1 cellular context compared by ENCODE assay signal in the genomic region with DNA sequence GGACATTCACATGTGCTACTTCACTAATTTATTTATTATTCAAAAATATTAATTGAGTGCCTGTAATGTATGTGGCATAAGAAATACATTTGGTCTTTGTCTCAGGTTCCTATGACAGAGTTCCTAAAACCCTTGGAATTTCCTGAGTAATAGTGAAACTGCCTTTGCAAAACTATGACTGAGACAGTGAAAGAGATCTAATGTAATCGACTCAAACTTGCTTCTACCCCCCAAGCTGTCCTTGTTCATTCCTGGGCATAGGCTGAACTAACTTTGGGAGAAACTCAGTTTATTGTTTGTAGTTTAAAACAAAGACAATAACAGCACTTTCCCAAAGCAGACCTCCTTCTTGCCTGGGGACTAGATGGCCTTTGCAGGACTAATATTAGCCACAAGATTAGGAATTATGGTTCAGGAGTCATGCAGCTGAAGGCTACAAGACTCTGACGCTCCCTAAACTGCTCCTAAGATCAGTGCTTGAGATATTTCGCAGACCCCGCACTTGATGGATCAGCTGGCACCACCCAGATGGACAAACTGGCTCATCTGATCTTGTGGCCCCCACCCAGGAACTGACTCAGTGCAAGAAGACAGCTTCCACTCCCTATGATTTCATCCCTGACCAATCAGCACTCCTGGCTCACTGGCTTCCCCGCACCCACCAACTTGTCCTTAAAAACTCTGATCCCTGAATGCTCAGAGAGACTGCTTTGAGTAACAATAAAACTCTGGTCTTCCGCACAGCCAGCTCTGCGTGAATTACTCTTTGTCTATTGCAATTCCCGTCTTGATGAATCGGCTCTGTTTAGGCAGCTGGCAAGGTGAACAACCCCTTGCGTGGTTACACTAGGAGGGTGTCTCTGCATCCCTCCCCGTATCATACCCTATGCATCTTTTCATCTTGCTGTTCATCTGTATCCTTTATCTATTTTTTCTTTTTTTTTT.
A peak's percentile ranks its signal among the peaks of the same experiment; 100 is the strongest.
TF ChIP-seq lines count a peak whose summit lies in the region.

No MANE protein-coding gene starts in this region.

TF ChIP-seq in K562, 482 proteins besides CTCF, POLR2A, EP300 and RAD21 (continued from another document and continues in another):
- no peak for TF ChIP-seq ZNF12 (CRISPR knock-in tag; IDR thresholded peaks at IDR 0.05)
- peak in 1 of 2 experiments; percentile 19; a peak in 1 of 4 replicates for TF ChIP-seq TRIM24 (IDR thresholded peaks at IDR 0.05)
- TF ChIP-seq TCF7 (IDR thresholded peaks at IDR 0.05; ENCODE audit: borderline replicate concordance) = no peak
- TF ChIP-seq, protein P1, sequence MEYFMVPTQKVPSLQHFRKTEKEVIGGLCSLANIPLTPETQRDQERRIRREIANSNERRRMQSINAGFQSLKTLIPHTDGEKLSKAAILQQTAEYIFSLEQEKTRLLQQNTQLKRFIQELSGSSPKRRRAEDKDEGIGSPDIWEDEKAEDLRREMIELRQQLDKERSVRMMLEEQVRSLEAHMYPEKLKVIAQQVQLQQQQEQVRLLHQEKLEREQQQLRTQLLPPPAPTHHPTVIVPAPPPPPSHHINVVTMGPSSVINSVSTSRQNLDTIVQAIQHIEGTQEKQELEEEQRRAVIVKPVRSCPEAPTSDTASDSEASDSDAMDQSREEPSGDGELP (CRISPR knock-in tag; IDR thresholded peaks at IDR 0.05; ENCODE audit: borderline replicate concordance) = peak; percentile 66; the same call in 1 of the 2 replicates
- TF ChIP-seq BRD9 (IDR thresholded peaks at IDR 0.05; ENCODE audit: low read depth, partially characterized antibody) = peak; percentile 35
- TF ChIP-seq, protein P2, sequence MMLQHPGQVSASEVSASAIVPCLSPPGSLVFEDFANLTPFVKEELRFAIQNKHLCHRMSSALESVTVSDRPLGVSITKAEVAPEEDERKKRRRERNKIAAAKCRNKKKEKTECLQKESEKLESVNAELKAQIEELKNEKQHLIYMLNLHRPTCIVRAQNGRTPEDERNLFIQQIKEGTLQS (IDR thresholded peaks at IDR 0.05) = peak; percentile 63; the same call in 1 of the 2 replicates
- TF ChIP-seq, protein P2 (CRISPR knock-in tag; conservative IDR thresholded peaks at IDR 0.05) = no peak
- TF ChIP-seq NEUROD1 (IDR thresholded peaks at IDR 0.05; ENCODE audit: borderline replicate concordance, low read depth, low read length, partially characterized antibody) = peak; percentile 23
- TF ChIP-seq, protein P3, sequence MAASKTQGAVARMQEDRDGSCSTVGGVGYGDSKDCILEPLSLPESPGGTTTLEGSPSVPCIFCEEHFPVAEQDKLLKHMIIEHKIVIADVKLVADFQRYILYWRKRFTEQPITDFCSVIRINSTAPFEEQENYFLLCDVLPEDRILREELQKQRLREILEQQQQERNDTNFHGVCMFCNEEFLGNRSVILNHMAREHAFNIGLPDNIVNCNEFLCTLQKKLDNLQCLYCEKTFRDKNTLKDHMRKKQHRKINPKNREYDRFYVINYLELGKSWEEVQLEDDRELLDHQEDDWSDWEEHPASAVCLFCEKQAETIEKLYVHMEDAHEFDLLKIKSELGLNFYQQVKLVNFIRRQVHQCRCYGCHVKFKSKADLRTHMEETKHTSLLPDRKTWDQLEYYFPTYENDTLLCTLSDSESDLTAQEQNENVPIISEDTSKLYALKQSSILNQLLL (CRISPR knock-in tag; IDR thresholded peaks at IDR 0.05; ENCODE audit: borderline replicate concordance) = no peak
- TF ChIP-seq, protein P4, sequence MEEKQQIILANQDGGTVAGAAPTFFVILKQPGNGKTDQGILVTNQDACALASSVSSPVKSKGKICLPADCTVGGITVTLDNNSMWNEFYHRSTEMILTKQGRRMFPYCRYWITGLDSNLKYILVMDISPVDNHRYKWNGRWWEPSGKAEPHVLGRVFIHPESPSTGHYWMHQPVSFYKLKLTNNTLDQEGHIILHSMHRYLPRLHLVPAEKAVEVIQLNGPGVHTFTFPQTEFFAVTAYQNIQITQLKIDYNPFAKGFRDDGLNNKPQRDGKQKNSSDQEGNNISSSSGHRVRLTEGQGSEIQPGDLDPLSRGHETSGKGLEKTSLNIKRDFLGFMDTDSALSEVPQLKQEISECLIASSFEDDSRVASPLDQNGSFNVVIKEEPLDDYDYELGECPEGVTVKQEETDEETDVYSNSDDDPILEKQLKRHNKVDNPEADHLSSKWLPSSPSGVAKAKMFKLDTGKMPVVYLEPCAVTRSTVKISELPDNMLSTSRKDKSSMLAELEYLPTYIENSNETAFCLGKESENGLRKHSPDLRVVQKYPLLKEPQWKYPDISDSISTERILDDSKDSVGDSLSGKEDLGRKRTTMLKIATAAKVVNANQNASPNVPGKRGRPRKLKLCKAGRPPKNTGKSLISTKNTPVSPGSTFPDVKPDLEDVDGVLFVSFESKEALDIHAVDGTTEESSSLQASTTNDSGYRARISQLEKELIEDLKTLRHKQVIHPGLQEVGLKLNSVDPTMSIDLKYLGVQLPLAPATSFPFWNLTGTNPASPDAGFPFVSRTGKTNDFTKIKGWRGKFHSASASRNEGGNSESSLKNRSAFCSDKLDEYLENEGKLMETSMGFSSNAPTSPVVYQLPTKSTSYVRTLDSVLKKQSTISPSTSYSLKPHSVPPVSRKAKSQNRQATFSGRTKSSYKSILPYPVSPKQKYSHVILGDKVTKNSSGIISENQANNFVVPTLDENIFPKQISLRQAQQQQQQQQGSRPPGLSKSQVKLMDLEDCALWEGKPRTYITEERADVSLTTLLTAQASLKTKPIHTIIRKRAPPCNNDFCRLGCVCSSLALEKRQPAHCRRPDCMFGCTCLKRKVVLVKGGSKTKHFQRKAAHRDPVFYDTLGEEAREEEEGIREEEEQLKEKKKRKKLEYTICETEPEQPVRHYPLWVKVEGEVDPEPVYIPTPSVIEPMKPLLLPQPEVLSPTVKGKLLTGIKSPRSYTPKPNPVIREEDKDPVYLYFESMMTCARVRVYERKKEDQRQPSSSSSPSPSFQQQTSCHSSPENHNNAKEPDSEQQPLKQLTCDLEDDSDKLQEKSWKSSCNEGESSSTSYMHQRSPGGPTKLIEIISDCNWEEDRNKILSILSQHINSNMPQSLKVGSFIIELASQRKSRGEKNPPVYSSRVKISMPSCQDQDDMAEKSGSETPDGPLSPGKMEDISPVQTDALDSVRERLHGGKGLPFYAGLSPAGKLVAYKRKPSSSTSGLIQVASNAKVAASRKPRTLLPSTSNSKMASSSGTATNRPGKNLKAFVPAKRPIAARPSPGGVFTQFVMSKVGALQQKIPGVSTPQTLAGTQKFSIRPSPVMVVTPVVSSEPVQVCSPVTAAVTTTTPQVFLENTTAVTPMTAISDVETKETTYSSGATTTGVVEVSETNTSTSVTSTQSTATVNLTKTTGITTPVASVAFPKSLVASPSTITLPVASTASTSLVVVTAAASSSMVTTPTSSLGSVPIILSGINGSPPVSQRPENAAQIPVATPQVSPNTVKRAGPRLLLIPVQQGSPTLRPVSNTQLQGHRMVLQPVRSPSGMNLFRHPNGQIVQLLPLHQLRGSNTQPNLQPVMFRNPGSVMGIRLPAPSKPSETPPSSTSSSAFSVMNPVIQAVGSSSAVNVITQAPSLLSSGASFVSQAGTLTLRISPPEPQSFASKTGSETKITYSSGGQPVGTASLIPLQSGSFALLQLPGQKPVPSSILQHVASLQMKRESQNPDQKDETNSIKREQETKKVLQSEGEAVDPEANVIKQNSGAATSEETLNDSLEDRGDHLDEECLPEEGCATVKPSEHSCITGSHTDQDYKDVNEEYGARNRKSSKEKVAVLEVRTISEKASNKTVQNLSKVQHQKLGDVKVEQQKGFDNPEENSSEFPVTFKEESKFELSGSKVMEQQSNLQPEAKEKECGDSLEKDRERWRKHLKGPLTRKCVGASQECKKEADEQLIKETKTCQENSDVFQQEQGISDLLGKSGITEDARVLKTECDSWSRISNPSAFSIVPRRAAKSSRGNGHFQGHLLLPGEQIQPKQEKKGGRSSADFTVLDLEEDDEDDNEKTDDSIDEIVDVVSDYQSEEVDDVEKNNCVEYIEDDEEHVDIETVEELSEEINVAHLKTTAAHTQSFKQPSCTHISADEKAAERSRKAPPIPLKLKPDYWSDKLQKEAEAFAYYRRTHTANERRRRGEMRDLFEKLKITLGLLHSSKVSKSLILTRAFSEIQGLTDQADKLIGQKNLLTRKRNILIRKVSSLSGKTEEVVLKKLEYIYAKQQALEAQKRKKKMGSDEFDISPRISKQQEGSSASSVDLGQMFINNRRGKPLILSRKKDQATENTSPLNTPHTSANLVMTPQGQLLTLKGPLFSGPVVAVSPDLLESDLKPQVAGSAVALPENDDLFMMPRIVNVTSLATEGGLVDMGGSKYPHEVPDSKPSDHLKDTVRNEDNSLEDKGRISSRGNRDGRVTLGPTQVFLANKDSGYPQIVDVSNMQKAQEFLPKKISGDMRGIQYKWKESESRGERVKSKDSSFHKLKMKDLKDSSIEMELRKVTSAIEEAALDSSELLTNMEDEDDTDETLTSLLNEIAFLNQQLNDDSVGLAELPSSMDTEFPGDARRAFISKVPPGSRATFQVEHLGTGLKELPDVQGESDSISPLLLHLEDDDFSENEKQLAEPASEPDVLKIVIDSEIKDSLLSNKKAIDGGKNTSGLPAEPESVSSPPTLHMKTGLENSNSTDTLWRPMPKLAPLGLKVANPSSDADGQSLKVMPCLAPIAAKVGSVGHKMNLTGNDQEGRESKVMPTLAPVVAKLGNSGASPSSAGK (IDR thresholded peaks at IDR 0.05) = peak; percentile 10; the same call in 1 of the 2 replicates
- 0 out of 2 replicates have a peak, but pooled peaks have one; percentile 8 for TF ChIP-seq MECOM (CRISPR knock-in tag; IDR thresholded peaks at IDR 0.05)
- TF ChIP-seq POLR2B (IDR thresholded peaks at IDR 0.05; ENCODE audit: low read depth, partially characterized antibody) = peak; percentile 36
- peak; percentile 20; the same call in 1 of the 2 replicates for TF ChIP-seq NCOA1 (IDR thresholded peaks at IDR 0.05; ENCODE audit: low read depth)
- no peak for TF ChIP-seq RNF2 (IDR thresholded peaks at IDR 0.05)
- no peak for TF ChIP-seq SP1 (CRISPR knock-in tag; IDR thresholded peaks at IDR 0.05)
- peak; percentile 10 for TF ChIP-seq SMAD1 (IDR thresholded peaks at IDR 0.05; ENCODE audit: low read depth, low read length, partially characterized antibody)
- peak; percentile 40; the same call in 1 of the 2 replicates for TF ChIP-seq HDAC2 (IDR thresholded peaks at IDR 0.05)
- no peak for TF ChIP-seq ASH1L (IDR thresholded peaks at IDR 0.05; ENCODE audit: borderline replicate concordance, low read depth, partially characterized antibody)
- peak; percentile 13; the same call in 1 of the 2 replicates for TF ChIP-seq CREM (IDR thresholded peaks at IDR 0.05; ENCODE audit: low read depth)
- TF ChIP-seq MYNN (IDR thresholded peaks at IDR 0.05) = peak; percentile 50; the same call in 1 of the 2 replicates
- TF ChIP-seq MYNN (CRISPR knock-in tag; IDR thresholded peaks at IDR 0.05) = no peak
- TF ChIP-seq MAFG (tag; conservative IDR thresholded peaks at IDR 0.05) = 0 out of 2 replicates have a peak, but pooled peaks have one; percentile 5
- peak; percentile 49; the same call in 1 of the 2 replicates for TF ChIP-seq CTBP1 (IDR thresholded peaks at IDR 0.05; ENCODE audit: borderline replicate concordance)
- peak; percentile 36; the same call in 1 of the 2 replicates for TF ChIP-seq GATAD2B (IDR thresholded peaks at IDR 0.05; ENCODE audit: borderline replicate concordance)
- TF ChIP-seq ESRRA (IDR thresholded peaks at IDR 0.05; ENCODE audit: borderline replicate concordance, low read depth) = no peak
- 0 out of 2 replicates have a peak, but pooled peaks have one; percentile 25 for TF ChIP-seq ZNF41 (CRISPR knock-in tag; conservative IDR thresholded peaks at IDR 0.05)
- peak; percentile 44; the same call in 1 of the 2 replicates for TF ChIP-seq SMAD4 (CRISPR knock-in tag; conservative IDR thresholded peaks at IDR 0.05)
- TF ChIP-seq LEF1 (IDR thresholded peaks at IDR 0.05) = peak; percentile 55; the same call in 1 of the 2 replicates
- TF ChIP-seq, protein P5, sequence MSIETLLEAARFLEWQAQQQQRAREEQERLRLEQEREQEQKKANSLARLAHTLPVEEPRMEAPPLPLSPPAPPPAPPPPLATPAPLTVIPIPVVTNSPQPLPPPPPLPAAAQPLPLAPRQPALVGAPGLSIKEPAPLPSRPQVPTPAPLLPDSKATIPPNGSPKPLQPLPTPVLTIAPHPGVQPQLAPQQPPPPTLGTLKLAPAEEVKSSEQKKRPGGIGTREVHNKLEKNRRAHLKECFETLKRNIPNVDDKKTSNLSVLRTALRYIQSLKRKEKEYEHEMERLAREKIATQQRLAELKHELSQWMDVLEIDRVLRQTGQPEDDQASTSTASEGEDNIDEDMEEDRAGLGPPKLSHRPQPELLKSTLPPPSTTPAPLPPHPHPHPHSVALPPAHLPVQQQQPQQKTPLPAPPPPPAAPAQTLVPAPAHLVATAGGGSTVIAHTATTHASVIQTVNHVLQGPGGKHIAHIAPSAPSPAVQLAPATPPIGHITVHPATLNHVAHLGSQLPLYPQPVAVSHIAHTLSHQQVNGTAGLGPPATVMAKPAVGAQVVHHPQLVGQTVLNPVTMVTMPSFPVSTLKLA (conservative IDR thresholded peaks at IDR 0.05) = 0 out of 4 replicates have a peak, but pooled peaks of 1 of the 2 experiments have one; percentile 19
- TF ChIP-seq SRSF3 (IDR thresholded peaks at IDR 0.05; ENCODE audit: insufficient read depth, low read length) = no peak
- TF ChIP-seq ATF7 (IDR thresholded peaks at IDR 0.05) = peak; percentile 93
- TF ChIP-seq, protein P6, sequence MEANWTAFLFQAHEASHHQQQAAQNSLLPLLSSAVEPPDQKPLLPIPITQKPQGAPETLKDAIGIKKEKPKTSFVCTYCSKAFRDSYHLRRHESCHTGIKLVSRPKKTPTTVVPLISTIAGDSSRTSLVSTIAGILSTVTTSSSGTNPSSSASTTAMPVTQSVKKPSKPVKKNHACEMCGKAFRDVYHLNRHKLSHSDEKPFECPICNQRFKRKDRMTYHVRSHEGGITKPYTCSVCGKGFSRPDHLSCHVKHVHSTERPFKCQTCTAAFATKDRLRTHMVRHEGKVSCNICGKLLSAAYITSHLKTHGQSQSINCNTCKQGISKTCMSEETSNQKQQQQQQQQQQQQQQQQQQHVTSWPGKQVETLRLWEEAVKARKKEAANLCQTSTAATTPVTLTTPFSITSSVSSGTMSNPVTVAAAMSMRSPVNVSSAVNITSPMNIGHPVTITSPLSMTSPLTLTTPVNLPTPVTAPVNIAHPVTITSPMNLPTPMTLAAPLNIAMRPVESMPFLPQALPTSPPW (CRISPR knock-in tag; IDR thresholded peaks at IDR 0.05) = peak; percentile 46
- TF ChIP-seq, protein P7, sequence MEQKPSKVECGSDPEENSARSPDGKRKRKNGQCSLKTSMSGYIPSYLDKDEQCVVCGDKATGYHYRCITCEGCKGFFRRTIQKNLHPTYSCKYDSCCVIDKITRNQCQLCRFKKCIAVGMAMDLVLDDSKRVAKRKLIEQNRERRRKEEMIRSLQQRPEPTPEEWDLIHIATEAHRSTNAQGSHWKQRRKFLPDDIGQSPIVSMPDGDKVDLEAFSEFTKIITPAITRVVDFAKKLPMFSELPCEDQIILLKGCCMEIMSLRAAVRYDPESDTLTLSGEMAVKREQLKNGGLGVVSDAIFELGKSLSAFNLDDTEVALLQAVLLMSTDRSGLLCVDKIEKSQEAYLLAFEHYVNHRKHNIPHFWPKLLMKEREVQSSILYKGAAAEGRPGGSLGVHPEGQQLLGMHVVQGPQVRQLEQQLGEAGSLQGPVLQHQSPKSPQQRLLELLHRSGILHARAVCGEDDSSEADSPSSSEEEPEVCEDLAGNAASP (IDR thresholded peaks at IDR 0.05) = peak; percentile 72
- TF ChIP-seq RAD51 (IDR thresholded peaks at IDR 0.05; ENCODE audit: borderline replicate concordance, low read depth) = no peak
- TF ChIP-seq HDGF (IDR thresholded peaks at IDR 0.05) = 0 out of 2 replicates have a peak, but pooled peaks have one; percentile 36
